10 cellular contexts compared by ENCODE assay signal in the genomic region with DNA sequence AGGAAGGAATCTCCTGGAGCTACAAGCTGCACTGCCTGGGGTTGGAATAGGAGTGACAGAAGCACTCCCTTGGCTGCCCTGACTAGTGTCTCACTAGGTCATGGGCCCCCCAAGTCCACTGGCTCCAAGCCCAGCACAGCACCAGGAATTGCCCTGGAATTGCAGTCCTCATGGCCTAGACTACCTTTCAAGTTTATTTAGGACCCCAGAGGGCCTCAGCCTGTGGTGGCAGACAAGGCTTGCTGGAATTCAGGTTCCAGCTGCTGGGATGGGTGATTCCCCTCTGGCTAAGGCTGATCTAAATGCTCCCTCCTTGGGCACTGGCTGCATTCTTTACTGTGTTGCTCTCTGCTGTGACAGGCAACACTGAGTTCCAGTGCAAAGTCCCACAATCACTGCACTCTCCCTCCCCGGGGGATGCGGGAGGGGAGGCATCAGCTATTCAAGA. TPM values are rescaled to one million over a fixed set of nuclear protein-coding genes. Genes with fewer than 3 reads are reported as not detected.
DNase-seq lines count a peak whose midpoint lies in the region; ATAC-seq and TF ChIP-seq lines count a peak whose summit lies in the region.
"Had no signal": no experiment of that assay in that cellular context is flagged by ENCODE, and none has a peak within 500 bp of the region (broad histone marks: within the 10 kb centered on the region; RNA-seq: fewer than 3 reads in every experiment).

No MANE protein-coding gene starts in this region.

- H3K4me3 Mint-ChIP-seq in activated CD4-positive, alpha-beta T cell treated with anti-CD3 and anti-CD28 coated beads, Interleukin-2, amount 10 ng/mL, durations not matched to agents 24 days and 14 days: no peak overlapping the region

- intact Hi-C loops in activated CD4-positive, alpha-beta T cell treated with anti-CD3 and anti-CD28 coated beads, Interleukin-2, amount 10 ng/mL, durations not matched to agents 24 days and 14 days (cut with micrococcal nuclease): no loop called here
- intact Hi-C loops in esophagus squamous epithelium (cut with DNase I): no loop called here
- intact Hi-C loops in uterus (cut with DNase I; ENCODE audit: low total_unique reads): no loop called here
- intact Hi-C loops in aorta (cut with DNase I): no loop called here

- ATAC-seq in aorta (ENCODE audit: low FRiP score): no peak

- H3K27ac ChIP-seq in esophagus squamous epithelium (peak overlapping the region in 3 of 4 donors; percentile 4 to 49 (median 39)), uterus (peak overlapping the region; percentile 67 to 87), aorta (ENCODE audit: low read depth in 1 of 2, low read length in 2 of 2) (no peak overlapping the region)

- H3K4me3 ChIP-seq in esophagus squamous epithelium (no peak overlapping the region), uterus (no peak overlapping the region), aorta (ENCODE audit: low read length in 2 of 2) (no peak overlapping the region)

- WGBS in esophagus squamous epithelium, 2 donors: 89% methylated on average over 2 of the region's 2 CpGs; no CpG with 5 or more reads in 1 of the 2 donors
- 89 to 90% methylated on average over 2 of the region's 2 CpGs for WGBS in aorta, 2 donors

- H3K36me3 Mint-ChIP-seq in activated CD4-positive, alpha-beta T cell treated with anti-CD3 and anti-CD28 coated beads, Interleukin-2, amount 10 ng/mL, durations not matched to agents 24 days and 14 days (ENCODE audit: low read depth): peaks cover 43% of the 10 kb centered on the region

- H3K4me1 Mint-ChIP-seq in activated CD4-positive, alpha-beta T cell treated with anti-CD3 and anti-CD28 coated beads, Interleukin-2, amount 10 ng/mL, durations not matched to agents 24 days and 14 days: peaks cover 5% of the 10 kb centered on the region

- TF ChIP-seq POLR2A in esophagus squamous epithelium (IDR thresholded peaks at IDR 0.05) (no peak), uterus (IDR thresholded peaks at IDR 0.05) (no peak)

- H3K4me1 ChIP-seq in esophagus squamous epithelium (peaks cover 0 to 20% (median 0%) of the 10 kb centered on the region in 3 donors), uterus (no peaks in the 10 kb centered on the region), aorta (ENCODE audit: control insufficient read depth in 1 of 2, insufficient read depth in 2 of 2, low read length in 2 of 2) (no peaks in the 10 kb centered on the region)

- H3K9me3 ChIP-seq in esophagus squamous epithelium: no peaks in the 10 kb centered on the region
- no peaks in the 10 kb centered on the region for H3K9me3 ChIP-seq in uterus
- H3K9me3 ChIP-seq in aorta (ENCODE audit: control insufficient read depth, low read length): no peaks in the 10 kb centered on the region

- H3K9me3 Mint-ChIP-seq in activated CD4-positive, alpha-beta T cell treated with anti-CD3 and anti-CD28 coated beads, Interleukin-2, amount 10 ng/mL, durations not matched to agents 24 days and 14 days: no peaks in the 10 kb centered on the region

- H3K27me3 ChIP-seq in esophagus squamous epithelium (no peaks in the 10 kb centered on the region), uterus (no peaks in the 10 kb centered on the region), aorta (ENCODE audit: control insufficient read depth in 1 of 2, insufficient read depth in 2 of 2, low read length in 1 of 2) (no peaks in the 10 kb centered on the region)

- H3K27me3 Mint-ChIP-seq in activated CD4-positive, alpha-beta T cell treated with anti-CD3 and anti-CD28 coated beads, Interleukin-2, amount 10 ng/mL, durations not matched to agents 24 days and 14 days: no peaks in the 10 kb centered on the region

- peak; percentile 46 for DNase-seq in activated CD4-positive, alpha-beta T cell treated with anti-CD3 and anti-CD28 coated beads, Interleukin-2, amount 10 ng/mL, durations not matched to agents 24 days and 14 days
- no peak for DNase-seq in activated CD4-positive, alpha-beta T cell treated with anti-CD3 and anti-CD28 coated beads for 48 hours
- no peak for DNase-seq in esophagus squamous epithelium (lab: John Stamatoyannopoulos, UW)
- DNase-seq in myocyte (ENCODE audit: low read depth): peak; percentile 89
- DNase-seq in uterus: no peak
- no peak for DNase-seq in iPS-NIHi7 (ENCODE audit: extremely low spot score)
- DNase-seq in stimulated activated CD4-positive, alpha-beta T cell treated with anti-CD3 and anti-CD28 coated beads, Interleukin-4, amount 100 ng/mL, for 1 hour: no peak
- no peak for DNase-seq in aorta
- DNase-seq: NCI-H1417 treated with DMSO at 0.1 percent for 48 hours had no signal

- H3K36me3 ChIP-seq in esophagus squamous epithelium (peaks cover 4 to 86% (median 12%) of the 10 kb centered on the region in 3 donors), uterus (no peaks in the 10 kb centered on the region), aorta (ENCODE audit: control insufficient read depth in 1 of 2, insufficient read depth in 2 of 2, low read length in 1 of 2) (peaks cover 0 to 3% of the 10 kb centered on the region in 2 donors)

- TF ChIP-seq CTCF in esophagus squamous epithelium (IDR thresholded peaks at IDR 0.05) (no peak), uterus (IDR thresholded peaks at IDR 0.05) (no peak)

- no peak overlapping the region for H3K27ac Mint-ChIP-seq in activated CD4-positive, alpha-beta T cell treated with anti-CD3 and anti-CD28 coated beads, Interleukin-2, amount 10 ng/mL, durations not matched to agents 24 days and 14 days
- H3K27ac Mint-ChIP-seq: activated T-helper 2 cell treated with anti-CD3 and anti-CD28 coated beads, Interferon-gamma antibody, Interleukin-2, Interleukin-4, amounts not matched to agents 10 μg/mL and 5 μg/mL and 100 μg/mL, durations not matched to agents 14 hours and 24 hours and 36 hours had no signal

RNA-seq across cellular contexts. Expression of gene STRADB, which starts 14.0 kb away (rescaled TPM):
- total RNA-seq in activated CD4-positive, alpha-beta T cell treated with anti-CD3 and anti-CD28 coated beads, Interleukin-2, amount 10 ng/mL, durations not matched to agents 24 days and 14 days: 18.5 and 20.1 TPM in 2 replicates
- total RNA-seq in esophagus squamous epithelium (10 to 100 TPM in 3 of 4 donors, 1 to 10 TPM in 1; 4.8 to 18.2 (median 14.6) TPM), myocyte (219 and 254 TPM in 2 replicates), uterus (10 to 100 TPM in 3 of 4 donors, 1 to 10 TPM in 1; 5.4 to 27.2 (median 22.0) TPM), aorta (10 to 100 TPM; 15.7 to 17.7 TPM)
- polyA plus RNA-seq in myocyte (2012): 40.8 TPM
- 10 to 100 TPM; 15.5 to 29.7 TPM for polyA plus RNA-seq in aorta

RNA-seq across cellular contexts. Expression of gene TRAK2, which starts 14.3 kb away (rescaled TPM):
- total RNA-seq in activated CD4-positive, alpha-beta T cell treated with anti-CD3 and anti-CD28 coated beads, Interleukin-2, amount 10 ng/mL, durations not matched to agents 24 days and 14 days: 26.5 and 29.1 TPM in 2 replicates
- total RNA-seq in esophagus squamous epithelium (10 to 100 TPM in 2 of 4 donors, 1 to 10 TPM in 2; 7.9 to 32.8 (median 13.7) TPM), myocyte (34.3 and 47.9 TPM in 2 replicates), uterus (10 to 100 TPM; 31.8 to 54.9 (median 38.2) TPM), aorta (100 to 1,000 TPM in 1 of 2 donors, 10 to 100 TPM in 1; 84.7 to 119 TPM)
- 23.8 TPM for polyA plus RNA-seq in myocyte (2012)
- 100 to 1,000 TPM in 1 of 2 donors, 10 to 100 TPM in 1; 35.9 to 128 TPM for polyA plus RNA-seq in aorta

Comparison
In these comparisons a context has a peak if more than half of its experiments do, and no peak if none do; other contexts are left out.
1. DNase-seq: peak in activated CD4-positive, alpha-beta T cell treated with anti-CD3 and anti-CD28 coated beads, Interleukin-2, amount 10 ng/mL, durations not matched to agents 24 days and 14 days (single experiment) and myocyte (single experiment); none in activated CD4-positive, alpha-beta T cell treated with anti-CD3 and anti-CD28 coated beads for 48 hours (single experiment), esophagus squamous epithelium (single experiment), uterus (0 of 2), iPS-NIHi7 (single experiment), stimulated activated CD4-positive, alpha-beta T cell treated with anti-CD3 and anti-CD28 coated beads, Interleukin-4, amount 100 ng/mL, for 1 hour (single experiment) and aorta (0 of 2).
2. H3K27ac ChIP-seq: peak in esophagus squamous epithelium (3 of 4) and uterus (2 of 2); none in aorta (0 of 2).